ENCODE assay signal across 1 cellular context in the genomic region with DNA sequence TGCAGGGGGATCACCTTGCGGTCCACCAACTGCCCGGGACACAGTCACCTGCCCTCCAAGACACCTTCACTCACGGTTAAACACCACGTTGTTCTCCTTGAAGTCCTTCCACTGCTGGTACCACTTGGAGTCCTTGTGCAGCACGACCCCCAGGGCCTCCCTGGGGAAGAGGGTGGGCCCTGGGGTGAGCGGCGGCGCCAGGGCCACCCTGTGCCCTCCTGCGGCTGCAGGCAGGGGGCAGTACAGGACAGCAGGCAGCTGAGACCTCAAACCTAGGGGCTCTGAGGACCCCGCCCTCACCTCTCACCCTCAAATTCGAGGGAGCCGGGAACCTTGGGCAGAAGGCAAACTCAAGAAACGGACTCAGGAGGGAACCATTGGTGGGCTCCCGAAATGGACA.
TF ChIP-seq lines count a peak whose summit lies in the region.

No MANE protein-coding gene starts in this region.

TF ChIP-seq in HCT116, 20 proteins besides CTCF, POLR2A, EP300 and RAD21 (continued from another document):
- TF ChIP-seq REST (IDR thresholded peaks at IDR 0.05; ENCODE audit: low read depth) (no peak), ELF1 (IDR thresholded peaks at IDR 0.05; ENCODE audit: borderline replicate concordance, low read depth) (no peak), JUND (IDR thresholded peaks at IDR 0.05) (no peak), CBX3 (IDR thresholded peaks at IDR 0.05; ENCODE audit: low read depth) (no peak), CEBPB (IDR thresholded peaks at IDR 0.05; ENCODE audit: low read depth) (no peak), SIN3A (IDR thresholded peaks at IDR 0.05; ENCODE audit: low read depth) (no peak), ATF3 (IDR thresholded peaks at IDR 0.05) (no peak), ZFX (IDR thresholded peaks at IDR 0.05) (no peak), EGR1 (IDR thresholded peaks at IDR 0.05; ENCODE audit: low read depth) (no peak), TCF7L2 (IDR thresholded peaks at IDR 0.05; ENCODE audit: borderline replicate concordance, extremely low read depth, insufficient read depth, insufficient read length) (no peak), YY1 (IDR thresholded peaks at IDR 0.05; ENCODE audit: extremely low read depth, insufficient replicate concordance, low read depth, low read length) (no peak)
